Comparison of ENCODE assay signal across 1 cellular context in genomic region chr19:13441810-13442512, GRCh38.
TF ChIP-seq lines count a peak whose summit lies in the region.

No MANE protein-coding gene starts in this region.

TF ChIP-seq in HepG2, 621 proteins besides CTCF, POLR2A, EP300 and RAD21 (continued from another document and continues in another):
- TF ChIP-seq ZFY (CRISPR knock-in tag; IDR thresholded peaks at IDR 0.05) (no peak), ZMYM4 (CRISPR knock-in tag; IDR thresholded peaks at IDR 0.05) (peak; percentile 43; the same call in 1 of the 2 replicates), PHF21A (CRISPR knock-in tag; IDR thresholded peaks at IDR 0.05) (no peak), CC2D1A (CRISPR knock-in tag; IDR thresholded peaks at IDR 0.05) (no peak), ZNF33A (CRISPR knock-in tag; IDR thresholded peaks at IDR 0.05; ENCODE audit: borderline replicate concordance) (no peak), ZFYVE20 (CRISPR knock-in tag; IDR thresholded peaks at IDR 0.05; ENCODE audit: borderline replicate concordance, low read depth) (no peak), ZNF576 (CRISPR knock-in tag; IDR thresholded peaks at IDR 0.05) (no peak), MTA3 (CRISPR knock-in tag; IDR thresholded peaks at IDR 0.05) (no peak), ZXDC (CRISPR knock-in tag; IDR thresholded peaks at IDR 0.05) (no peak), ZNF557 (CRISPR knock-in tag; IDR thresholded peaks at IDR 0.05) (no peak), SRF (IDR thresholded peaks at IDR 0.05; ENCODE audit: low read depth, low read length) (no peak), HDAC1 (CRISPR knock-in tag; IDR thresholded peaks at IDR 0.05) (no peak), ATF7-NPFF (CRISPR knock-in tag; IDR thresholded peaks at IDR 0.05; ENCODE audit: low read depth) (no peak), TBX2 (CRISPR knock-in tag; IDR thresholded peaks at IDR 0.05; ENCODE audit: borderline replicate concordance) (no peak; the same call in 1 of the 2 replicates), ZNF589 (CRISPR knock-in tag; conservative IDR thresholded peaks at IDR 0.05) (no peak), JDP2 (CRISPR knock-in tag; IDR thresholded peaks at IDR 0.05; ENCODE audit: borderline replicate concordance) (no peak), TCF12 (IDR thresholded peaks at IDR 0.05) (no peak), TCF12 (CRISPR knock-in tag; IDR thresholded peaks at IDR 0.05) (no peak), ZNF891 (CRISPR knock-in tag; IDR thresholded peaks at IDR 0.05) (no peak), MXD1 (CRISPR knock-in tag; IDR thresholded peaks at IDR 0.05) (no peak), NKX3-1 (CRISPR knock-in tag; IDR thresholded peaks at IDR 0.05) (peak; percentile 62; the same call in 1 of the 2 replicates), ELF1 (CRISPR knock-in tag; IDR thresholded peaks at IDR 0.05) (no peak), RFXAP (CRISPR knock-in tag; IDR thresholded peaks at IDR 0.05; ENCODE audit: borderline replicate concordance) (no peak), PRMT3 (CRISPR knock-in tag; IDR thresholded peaks at IDR 0.05; ENCODE audit: borderline replicate concordance, low read depth) (no peak), ZNF670 (CRISPR knock-in tag; IDR thresholded peaks at IDR 0.05; ENCODE audit: borderline replicate concordance) (no peak), ZNF431 (CRISPR knock-in tag; IDR thresholded peaks at IDR 0.05; ENCODE audit: borderline replicate concordance, low read depth) (no peak), SOX6 (IDR thresholded peaks at IDR 0.05) (no peak), SOX6 (CRISPR knock-in tag; IDR thresholded peaks at IDR 0.05) (no peak), ATRX (CRISPR knock-in tag; IDR thresholded peaks at IDR 0.05; ENCODE audit: borderline replicate concordance) (no peak), ZNF317 (CRISPR knock-in tag; IDR thresholded peaks at IDR 0.05) (no peak), ZNF383 (CRISPR knock-in tag; IDR thresholded peaks at IDR 0.05; ENCODE audit: borderline replicate concordance) (no peak), CBFB (CRISPR knock-in tag; IDR thresholded peaks at IDR 0.05) (no peak), ZNF781 (CRISPR knock-in tag; IDR thresholded peaks at IDR 0.05; ENCODE audit: borderline replicate concordance, not compliant biosample characterization) (peak; percentile 70), ZNF816 (CRISPR knock-in tag; IDR thresholded peaks at IDR 0.05; ENCODE audit: borderline replicate concordance) (no peak), PAF1 (CRISPR knock-in tag; IDR thresholded peaks at IDR 0.05) (no peak), ZNF441 (CRISPR knock-in tag; IDR thresholded peaks at IDR 0.05; ENCODE audit: borderline replicate concordance) (peak; percentile 86), GABPA (IDR thresholded peaks at IDR 0.05; ENCODE audit: low read depth, low read length) (no peak), GABPA (CRISPR knock-in tag; IDR thresholded peaks at IDR 0.05; ENCODE audit: low read depth) (no peak), ZNF251 (CRISPR knock-in tag; IDR thresholded peaks at IDR 0.05) (no peak), ZNF142 (CRISPR knock-in tag; IDR thresholded peaks at IDR 0.05) (0 out of 2 replicates have a peak, but pooled peaks have one; percentile 46), ZNF253 (CRISPR knock-in tag; IDR thresholded peaks at IDR 0.05; ENCODE audit: borderline replicate concordance) (no peak), DBP (CRISPR knock-in tag; IDR thresholded peaks at IDR 0.05; ENCODE audit: not compliant biosample characterization) (no peak), MAZ (IDR thresholded peaks at IDR 0.05; ENCODE audit: borderline replicate concordance, low read depth, low read length) (no peak), MAZ (CRISPR knock-in tag; IDR thresholded peaks at IDR 0.05; ENCODE audit: low read depth) (no peak), SCMH1 (CRISPR knock-in tag; IDR thresholded peaks at IDR 0.05; ENCODE audit: borderline replicate concordance) (no peak), ZFAT (CRISPR knock-in tag; conservative IDR thresholded peaks at IDR 0.05) (no peak), ZNF790 (CRISPR knock-in tag; IDR thresholded peaks at IDR 0.05; ENCODE audit: borderline replicate concordance) (peak; percentile 84; the same call in 1 of the 2 replicates), ZNF720 (CRISPR knock-in tag; IDR thresholded peaks at IDR 0.05) (no peak), AGO2 (optimal IDR thresholded peaks at IDR 0.05; ENCODE audit: low read depth, low read length) (no peak)
- TF ChIP-seq, protein P1, sequence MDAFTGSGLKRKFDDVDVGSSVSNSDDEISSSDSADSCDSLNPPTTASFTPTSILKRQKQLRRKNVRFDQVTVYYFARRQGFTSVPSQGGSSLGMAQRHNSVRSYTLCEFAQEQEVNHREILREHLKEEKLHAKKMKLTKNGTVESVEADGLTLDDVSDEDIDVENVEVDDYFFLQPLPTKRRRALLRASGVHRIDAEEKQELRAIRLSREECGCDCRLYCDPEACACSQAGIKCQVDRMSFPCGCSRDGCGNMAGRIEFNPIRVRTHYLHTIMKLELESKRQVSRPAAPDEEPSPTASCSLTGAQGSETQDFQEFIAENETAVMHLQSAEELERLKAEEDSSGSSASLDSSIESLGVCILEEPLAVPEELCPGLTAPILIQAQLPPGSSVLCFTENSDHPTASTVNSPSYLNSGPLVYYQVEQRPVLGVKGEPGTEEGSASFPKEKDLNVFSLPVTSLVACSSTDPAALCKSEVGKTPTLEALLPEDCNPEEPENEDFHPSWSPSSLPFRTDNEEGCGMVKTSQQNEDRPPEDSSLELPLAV (CRISPR knock-in tag; conservative IDR thresholded peaks at IDR 0.05; ENCODE audit: low read depth), result no peak
- TF ChIP-seq, protein P2, sequence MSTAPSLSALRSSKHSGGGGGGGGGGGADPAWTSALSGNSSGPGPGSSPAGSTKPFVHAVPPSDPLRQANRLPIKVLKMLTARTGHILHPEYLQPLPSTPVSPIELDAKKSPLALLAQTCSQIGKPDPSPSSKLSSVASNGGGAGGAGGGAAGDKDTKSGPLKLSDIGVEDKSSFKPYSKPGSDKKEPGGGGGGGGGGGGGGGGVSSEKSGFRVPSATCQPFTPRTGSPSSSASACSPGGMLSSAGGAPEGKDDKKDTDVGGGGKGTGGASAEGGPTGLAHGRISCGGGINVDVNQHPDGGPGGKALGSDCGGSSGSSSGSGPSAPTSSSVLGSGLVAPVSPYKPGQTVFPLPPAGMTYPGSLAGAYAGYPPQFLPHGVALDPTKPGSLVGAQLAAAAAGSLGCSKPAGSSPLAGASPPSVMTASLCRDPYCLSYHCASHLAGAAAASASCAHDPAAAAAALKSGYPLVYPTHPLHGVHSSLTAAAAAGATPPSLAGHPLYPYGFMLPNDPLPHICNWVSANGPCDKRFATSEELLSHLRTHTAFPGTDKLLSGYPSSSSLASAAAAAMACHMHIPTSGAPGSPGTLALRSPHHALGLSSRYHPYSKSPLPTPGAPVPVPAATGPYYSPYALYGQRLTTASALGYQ (CRISPR knock-in tag; IDR thresholded peaks at IDR 0.05), result no peak
- TF ChIP-seq, protein P3, sequence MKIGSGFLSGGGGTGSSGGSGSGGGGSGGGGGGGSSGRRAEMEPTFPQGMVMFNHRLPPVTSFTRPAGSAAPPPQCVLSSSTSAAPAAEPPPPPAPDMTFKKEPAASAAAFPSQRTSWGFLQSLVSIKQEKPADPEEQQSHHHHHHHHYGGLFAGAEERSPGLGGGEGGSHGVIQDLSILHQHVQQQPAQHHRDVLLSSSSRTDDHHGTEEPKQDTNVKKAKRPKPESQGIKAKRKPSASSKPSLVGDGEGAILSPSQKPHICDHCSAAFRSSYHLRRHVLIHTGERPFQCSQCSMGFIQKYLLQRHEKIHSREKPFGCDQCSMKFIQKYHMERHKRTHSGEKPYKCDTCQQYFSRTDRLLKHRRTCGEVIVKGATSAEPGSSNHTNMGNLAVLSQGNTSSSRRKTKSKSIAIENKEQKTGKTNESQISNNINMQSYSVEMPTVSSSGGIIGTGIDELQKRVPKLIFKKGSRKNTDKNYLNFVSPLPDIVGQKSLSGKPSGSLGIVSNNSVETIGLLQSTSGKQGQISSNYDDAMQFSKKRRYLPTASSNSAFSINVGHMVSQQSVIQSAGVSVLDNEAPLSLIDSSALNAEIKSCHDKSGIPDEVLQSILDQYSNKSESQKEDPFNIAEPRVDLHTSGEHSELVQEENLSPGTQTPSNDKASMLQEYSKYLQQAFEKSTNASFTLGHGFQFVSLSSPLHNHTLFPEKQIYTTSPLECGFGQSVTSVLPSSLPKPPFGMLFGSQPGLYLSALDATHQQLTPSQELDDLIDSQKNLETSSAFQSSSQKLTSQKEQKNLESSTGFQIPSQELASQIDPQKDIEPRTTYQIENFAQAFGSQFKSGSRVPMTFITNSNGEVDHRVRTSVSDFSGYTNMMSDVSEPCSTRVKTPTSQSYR (CRISPR knock-in tag; IDR thresholded peaks at IDR 0.05; ENCODE audit: borderline replicate concordance), result peak; percentile 40; the same call in 1 of the 2 replicates
- TF ChIP-seq, protein P4, sequence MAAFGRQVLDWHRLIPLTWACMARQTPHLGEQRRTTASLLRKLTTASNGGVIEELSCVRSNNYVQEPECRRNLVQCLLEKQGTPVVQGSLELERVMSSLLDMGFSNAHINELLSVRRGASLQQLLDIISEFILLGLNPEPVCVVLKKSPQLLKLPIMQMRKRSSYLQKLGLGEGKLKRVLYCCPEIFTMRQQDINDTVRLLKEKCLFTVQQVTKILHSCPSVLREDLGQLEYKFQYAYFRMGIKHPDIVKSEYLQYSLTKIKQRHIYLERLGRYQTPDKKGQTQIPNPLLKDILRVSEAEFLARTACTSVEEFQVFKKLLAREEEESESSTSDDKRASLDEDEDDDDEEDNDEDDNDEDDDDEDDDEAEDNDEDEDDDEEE (CRISPR knock-in tag; IDR thresholded peaks at IDR 0.05), result 0 out of 2 replicates have a peak, but pooled peaks have one; percentile 65
